In the genomic region with DNA sequence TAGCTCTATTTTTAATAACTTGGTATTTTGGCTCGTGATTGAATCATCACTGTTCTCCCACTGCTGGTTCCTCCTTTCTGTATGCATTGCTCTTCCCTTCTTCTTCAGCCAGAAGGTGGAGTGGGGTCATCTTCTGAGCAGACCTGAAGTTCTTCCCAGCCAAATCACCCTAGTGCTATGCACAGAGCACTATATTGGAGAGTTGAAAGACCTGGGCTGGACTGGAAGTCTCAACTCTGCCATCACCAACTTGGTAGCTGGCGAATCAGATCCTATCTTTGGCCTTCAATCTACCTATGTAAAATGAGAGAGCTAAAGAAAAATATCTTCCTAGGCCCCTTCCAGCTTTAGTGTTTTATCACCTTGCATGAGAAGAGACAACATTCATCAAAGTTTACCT, we compare ENCODE assay signal across 1 cellular context.
TF ChIP-seq lines count a peak whose summit lies in the region.

No MANE protein-coding gene starts in this region.

TF ChIP-seq in IMR-90, 13 proteins besides CTCF, POLR2A, EP300 and RAD21:
- TF ChIP-seq RFX5 (IDR thresholded peaks at IDR 0.05; ENCODE audit: low read depth, low read length), result no peak
